Comparison of ENCODE assay signal across 1 cellular context in genomic region chr16:89241187-89242003, GRCh38.
TF ChIP-seq lines count a peak whose summit lies in the region.

No MANE protein-coding gene starts in this region.

TF ChIP-seq in HEK293, 187 proteins besides CTCF, POLR2A, EP300 and RAD21 (continued from another document):
- TF ChIP-seq ZBTB49 (tag by site-specific recombination; IDR thresholded peaks at IDR 0.05; ENCODE audit: low read depth), result no peak
- TF ChIP-seq ZNF280D (tag by site-specific recombination; IDR thresholded peaks at IDR 0.05), result no peak
- no peak for TF ChIP-seq ZNF664 (tag by site-specific recombination; IDR thresholded peaks at IDR 0.05)
- peak; percentile 83 for TF ChIP-seq ZBTB17 (tag by site-specific recombination; IDR thresholded peaks at IDR 0.05)
- TF ChIP-seq ZBTB6 (tag by site-specific recombination; IDR thresholded peaks at IDR 0.05), result no peak
- peak; percentile 41 for TF ChIP-seq ELK4 (IDR thresholded peaks at IDR 0.05; ENCODE audit: borderline replicate concordance, low read depth, low read length)
- TF ChIP-seq ZNF302 (tag by site-specific recombination; IDR thresholded peaks at IDR 0.05; ENCODE audit: low read depth), result no peak
- peak; percentile 64; the same call in 1 of the 2 replicates for TF ChIP-seq ZNF518A (tag by site-specific recombination; conservative IDR thresholded peaks at IDR 0.05; ENCODE audit: low read depth)
- no peak for TF ChIP-seq ZSCAN18 (tag by site-specific recombination; IDR thresholded peaks at IDR 0.05)
- TF ChIP-seq ZNF561 (tag by site-specific recombination; IDR thresholded peaks at IDR 0.05; ENCODE audit: borderline replicate concordance), result no peak
- 0 out of 2 replicates have a peak, but pooled peaks have one; percentile 22 for TF ChIP-seq ZNF24 (tag by site-specific recombination; IDR thresholded peaks at IDR 0.05)
- TF ChIP-seq PRDM6 (tag by site-specific recombination; IDR thresholded peaks at IDR 0.05), result no peak
- peak; percentile 98 for TF ChIP-seq ZNF366 (tag by site-specific recombination; conservative IDR thresholded peaks at IDR 0.05)
- TF ChIP-seq KLF16 (tag by site-specific recombination; IDR thresholded peaks at IDR 0.05), result peak; percentile 56
- TF ChIP-seq ZBTB11 (tag by site-specific recombination; conservative IDR thresholded peaks at IDR 0.05; ENCODE audit: low read depth), result peak; percentile 98
